Comparison of ENCODE assay signal across 8 cellular contexts in genomic region chr20:2799688-2800589, GRCh38.
DNase-seq lines count a peak whose midpoint lies in the region; ATAC-seq and TF ChIP-seq lines count a peak whose summit lies in the region.

No MANE protein-coding gene starts in this region.

- H3K4me3 ChIP-seq in effector memory CD4-positive, alpha-beta T cell (ENCODE audit: insufficient read depth, low read depth, low read length, poor library complexity, severe bottlenecking): peak overlapping the region; percentile 33

- peak overlapping the region; percentile 99 for H3K4me3 Mint-ChIP-seq in nephron progenitor cell

- no peaks in the 10 kb centered on the region for H3K9me3 ChIP-seq in effector memory CD4-positive, alpha-beta T cell (ENCODE audit: control insufficient read depth, low read length)

- H3K36me3 Mint-ChIP-seq in nephron progenitor cell (ENCODE audit: low read depth): peaks cover 29% of the 10 kb centered on the region

- no peak for TF ChIP-seq CTCF in nephron progenitor cell (IDR thresholded peaks at IDR 0.05)

- H3K27me3 ChIP-seq in effector memory CD4-positive, alpha-beta T cell (replicated peaks; ENCODE audit: control insufficient read depth, insufficient read depth, low read length, poor library complexity, severe bottlenecking): peaks cover 39% of the 10 kb centered on the region

- DNase-seq in NCI-H2171 treated with DMSO at 0.1 percent for 48 hours (lab: John Stamatoyannopoulos, UW) (peak; percentile 10), NCI-H2171 (lab: John Stamatoyannopoulos, UW) (no peak), HuH-7.5 (ENCODE audit: low spot score) (peak; percentile 8), nephron progenitor cell (peak; percentile 33), inferior parietal cortex (ENCODE audit: extremely low spot score) (no peak), DMS 273 treated with DMSO at 0.1 percent for 48 hours (lab: John Stamatoyannopoulos, UW) (no peak)
- no peak for DNase-seq in effector memory CD4-positive, alpha-beta T cell

- ATAC-seq in GM18867 (IDR thresholded peaks at IDR 0.05; ENCODE audit: unreplicated experiment): no peak

- H3K27ac Mint-ChIP-seq in nephron progenitor cell: peak overlapping the region; percentile 95

- no peak overlapping the region for H3K27ac ChIP-seq in effector memory CD4-positive, alpha-beta T cell (ENCODE audit: insufficient read depth, low read length, poor library complexity, severe bottlenecking)

- peaks cover 35% of the 10 kb centered on the region for H3K27me3 Mint-ChIP-seq in nephron progenitor cell (ENCODE audit: low read depth, poor library complexity)

- peaks cover 58% of the 10 kb centered on the region for H3K4me1 Mint-ChIP-seq in nephron progenitor cell

- H3K4me1 ChIP-seq in effector memory CD4-positive, alpha-beta T cell (ENCODE audit: control insufficient read depth, insufficient read depth, low read length, poor library complexity, severe bottlenecking): peaks cover 22% of the 10 kb centered on the region

- H3K36me3 ChIP-seq in effector memory CD4-positive, alpha-beta T cell (ENCODE audit: control insufficient read depth, insufficient read depth, low read length): no peaks in the 10 kb centered on the region

- no peaks in the 10 kb centered on the region for H3K9me3 Mint-ChIP-seq in nephron progenitor cell

Comparison
In these comparisons a context has a peak if more than half of its experiments do, and no peak if none do; other contexts are left out.
1. DNase-seq: peak in NCI-H2171 treated with DMSO at 0.1 percent for 48 hours (single experiment), HuH-7.5 (single experiment) and nephron progenitor cell (single experiment); none in NCI-H2171 (single experiment), effector memory CD4-positive, alpha-beta T cell (0 of 3), inferior parietal cortex (single experiment) and DMS 273 treated with DMSO at 0.1 percent for 48 hours (single experiment).